ENCODE assay signal across 1 cellular context in the genomic region with DNA sequence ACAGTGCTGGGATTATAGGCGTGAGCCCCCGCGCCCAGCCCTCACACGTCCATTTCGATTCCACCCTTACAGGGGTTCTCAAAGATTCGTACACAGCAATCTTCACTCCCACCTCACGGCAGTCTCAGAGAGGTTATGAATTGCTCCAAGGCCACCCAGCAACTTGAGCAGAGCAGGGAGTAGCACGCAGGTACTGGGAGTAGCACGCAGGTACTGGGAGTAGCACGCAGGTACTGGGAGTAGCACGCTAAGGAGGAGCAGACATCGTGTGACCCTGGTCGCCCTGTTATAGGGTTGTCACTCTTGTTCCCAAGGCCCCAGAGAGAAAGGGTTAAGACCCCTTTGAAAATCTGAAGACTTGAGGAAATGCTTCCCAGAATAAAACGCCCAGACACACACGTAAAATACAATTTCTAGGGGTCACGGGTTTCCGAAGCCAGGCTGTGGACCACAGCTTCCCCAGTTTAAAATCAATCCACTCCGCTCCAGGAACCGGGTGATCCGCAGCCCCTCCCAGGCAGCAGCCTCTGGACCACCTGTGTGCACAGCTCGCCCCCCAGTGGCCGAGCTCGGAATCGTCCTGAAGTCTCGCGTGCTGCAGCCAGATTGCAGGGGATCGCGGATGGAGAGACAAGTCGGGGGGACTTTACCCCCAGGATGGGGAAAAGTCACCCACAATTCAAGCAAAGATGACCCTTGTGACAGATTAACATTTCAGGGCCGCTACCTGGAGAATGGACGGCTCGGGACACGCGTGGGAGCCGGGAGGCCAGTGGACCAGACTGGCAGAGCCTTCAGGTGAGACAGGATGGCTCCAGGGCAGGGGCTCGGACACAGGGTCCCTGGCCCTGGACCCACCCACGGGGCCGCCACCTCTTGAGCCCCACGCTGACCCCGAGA.
A peak's percentile ranks its signal among the peaks of the same experiment; 100 is the strongest.
TF ChIP-seq lines count a peak whose summit lies in the region.

No MANE protein-coding gene starts in this region.

TF ChIP-seq in HepG2, 621 proteins besides CTCF, POLR2A, EP300 and RAD21 (continued from another document):
- no peak for TF ChIP-seq KIAA2018 (CRISPR knock-in tag; IDR thresholded peaks at IDR 0.05; ENCODE audit: borderline replicate concordance)
- 0 out of 2 replicates have a peak, but pooled peaks have one; percentile 14 for TF ChIP-seq PHF21A (CRISPR knock-in tag; IDR thresholded peaks at IDR 0.05)
- no peak for TF ChIP-seq CHD4 (IDR thresholded peaks at IDR 0.05; ENCODE audit: borderline replicate concordance, low read length)
- no peak for TF ChIP-seq RERE (CRISPR knock-in tag; IDR thresholded peaks at IDR 0.05; ENCODE audit: low read depth)
- TF ChIP-seq ZNF780A (CRISPR knock-in tag; IDR thresholded peaks at IDR 0.05): no peak
- TF ChIP-seq, protein P1, sequence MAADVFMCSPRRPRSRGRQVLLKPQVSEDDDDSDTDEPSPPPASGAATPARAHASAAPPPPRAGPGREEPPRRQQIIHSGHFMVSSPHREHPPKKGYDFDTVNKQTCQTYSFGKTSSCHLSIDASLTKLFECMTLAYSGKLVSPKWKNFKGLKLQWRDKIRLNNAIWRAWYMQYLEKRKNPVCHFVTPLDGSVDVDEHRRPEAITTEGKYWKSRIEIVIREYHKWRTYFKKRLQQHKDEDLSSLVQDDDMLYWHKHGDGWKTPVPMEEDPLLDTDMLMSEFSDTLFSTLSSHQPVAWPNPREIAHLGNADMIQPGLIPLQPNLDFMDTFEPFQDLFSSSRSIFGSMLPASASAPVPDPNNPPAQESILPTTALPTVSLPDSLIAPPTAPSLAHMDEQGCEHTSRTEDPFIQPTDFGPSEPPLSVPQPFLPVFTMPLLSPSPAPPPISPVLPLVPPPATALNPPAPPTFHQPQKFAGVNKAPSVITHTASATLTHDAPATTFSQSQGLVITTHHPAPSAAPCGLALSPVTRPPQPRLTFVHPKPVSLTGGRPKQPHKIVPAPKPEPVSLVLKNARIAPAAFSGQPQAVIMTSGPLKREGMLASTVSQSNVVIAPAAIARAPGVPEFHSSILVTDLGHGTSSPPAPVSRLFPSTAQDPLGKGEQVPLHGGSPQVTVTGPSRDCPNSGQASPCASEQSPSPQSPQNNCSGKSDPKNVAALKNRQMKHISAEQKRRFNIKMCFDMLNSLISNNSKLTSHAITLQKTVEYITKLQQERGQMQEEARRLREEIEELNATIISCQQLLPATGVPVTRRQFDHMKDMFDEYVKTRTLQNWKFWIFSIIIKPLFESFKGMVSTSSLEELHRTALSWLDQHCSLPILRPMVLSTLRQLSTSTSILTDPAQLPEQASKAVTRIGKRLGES (CRISPR knock-in tag; IDR thresholded peaks at IDR 0.05; ENCODE audit: borderline replicate concordance): no peak
- 0 out of 2 replicates have a peak, but pooled peaks have one; percentile 19 for TF ChIP-seq FOXA3 (CRISPR knock-in tag; IDR thresholded peaks at IDR 0.05)
- TF ChIP-seq, protein P2, sequence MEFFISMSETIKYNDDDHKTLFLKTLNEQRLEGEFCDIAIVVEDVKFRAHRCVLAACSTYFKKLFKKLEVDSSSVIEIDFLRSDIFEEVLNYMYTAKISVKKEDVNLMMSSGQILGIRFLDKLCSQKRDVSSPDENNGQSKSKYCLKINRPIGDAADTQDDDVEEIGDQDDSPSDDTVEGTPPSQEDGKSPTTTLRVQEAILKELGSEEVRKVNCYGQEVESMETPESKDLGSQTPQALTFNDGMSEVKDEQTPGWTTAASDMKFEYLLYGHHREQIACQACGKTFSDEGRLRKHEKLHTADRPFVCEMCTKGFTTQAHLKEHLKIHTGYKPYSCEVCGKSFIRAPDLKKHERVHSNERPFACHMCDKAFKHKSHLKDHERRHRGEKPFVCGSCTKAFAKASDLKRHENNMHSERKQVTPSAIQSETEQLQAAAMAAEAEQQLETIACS (CRISPR knock-in tag; IDR thresholded peaks at IDR 0.05): no peak
- TF ChIP-seq POLR2G (IDR thresholded peaks at IDR 0.05; ENCODE audit: low read depth, low read length): no peak
- no peak for TF ChIP-seq ZNF180 (CRISPR knock-in tag; IDR thresholded peaks at IDR 0.05; ENCODE audit: borderline replicate concordance, low read depth)
- TF ChIP-seq FOSL2 (CRISPR knock-in tag; IDR thresholded peaks at IDR 0.05): 0 out of 2 replicates have a peak, but pooled peaks have one; percentile 15
- TF ChIP-seq HOXA5 (CRISPR knock-in tag; IDR thresholded peaks at IDR 0.05): no peak
- no peak for TF ChIP-seq TAF1 (CRISPR knock-in tag; IDR thresholded peaks at IDR 0.05)
- TF ChIP-seq, protein P3, sequence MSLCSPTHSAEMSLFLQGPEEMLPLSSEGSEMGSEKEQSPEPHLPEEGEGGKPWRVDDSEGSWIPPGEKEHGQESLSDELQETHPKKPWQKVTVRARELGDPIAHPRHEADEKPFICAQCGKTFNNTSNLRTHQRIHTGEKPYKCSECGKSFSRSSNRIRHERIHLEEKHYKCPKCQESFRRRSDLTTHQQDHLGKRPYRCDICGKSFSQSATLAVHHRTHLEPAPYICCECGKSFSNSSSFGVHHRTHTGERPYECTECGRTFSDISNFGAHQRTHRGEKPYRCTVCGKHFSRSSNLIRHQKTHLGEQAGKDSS (CRISPR knock-in tag; IDR thresholded peaks at IDR 0.05; ENCODE audit: borderline replicate concordance, low read depth): 0 out of 2 replicates have a peak, but pooled peaks have one; percentile 51
- 0 out of 2 replicates have a peak, but pooled peaks have one; percentile 55 for TF ChIP-seq MAZ (IDR thresholded peaks at IDR 0.05; ENCODE audit: borderline replicate concordance, low read depth, low read length)
- TF ChIP-seq MAZ (CRISPR knock-in tag; IDR thresholded peaks at IDR 0.05; ENCODE audit: low read depth): peak; percentile 66
- TF ChIP-seq HNF1B (CRISPR knock-in tag; IDR thresholded peaks at IDR 0.05): no peak
- TF ChIP-seq NFYB (CRISPR knock-in tag; IDR thresholded peaks at IDR 0.05): no peak
- no peak for TF ChIP-seq ZNF766 (CRISPR knock-in tag; IDR thresholded peaks at IDR 0.05; ENCODE audit: borderline replicate concordance)
- TF ChIP-seq SOX13 (IDR thresholded peaks at IDR 0.05): no peak
- TF ChIP-seq SOX13 (CRISPR knock-in tag; conservative IDR thresholded peaks at IDR 0.05 in 1 of 2, IDR thresholded peaks at IDR 0.05 in 1 of 2): no peak
